In genomic region chr19:45357445-45357783, GRCh38 we compare ENCODE assay signal across 29 cellular contexts. TPM values are rescaled to one million over a fixed set of nuclear protein-coding genes. Genes with fewer than 3 reads are reported as not detected.
"Had no signal": no experiment of that assay in that cellular context is flagged by ENCODE, and none has a peak within 500 bp of the region (broad histone marks: within the 10 kb centered on the region; RNA-seq: fewer than 3 reads in every experiment).

No MANE protein-coding gene starts in this region.

- H3K9me3 ChIP-seq: adrenal gland, body of pancreas, SJSA1, SK-N-SH had no signal

- H3K4me3 ChIP-seq: adrenal gland, body of pancreas, SJSA1 had no signal

- H3K4me2 ChIP-seq: KMS-11, SK-N-SH had no signal

- H3K27ac ChIP-seq: adrenal gland, body of pancreas, KMS-11, SJSA1 had no signal

- H3K4me1 ChIP-seq: adrenal gland, body of pancreas, SJSA1 had no signal

- H3K9ac ChIP-seq: KMS-11, SK-N-SH had no signal

- DNase-seq: activated CD4-positive, alpha-beta T cell treated with anti-CD3 and anti-CD28 coated beads, Interleukin-2, amount 10 ng/mL, durations not matched to agents 24 days and 14 days; activated CD4-positive, alpha-beta T cell treated with anti-CD3 and anti-CD28 coated beads, Interleukin-2, amount 50 U/mL, for 4 hours; activated CD8-positive, alpha-beta T cell treated with anti-CD3 and anti-CD28 coated beads, Interleukin-2, amount 10 ng/mL, durations not matched to agents 7 days and 5 days; activated gamma-delta T cell; activated naive CD4-positive, alpha-beta T cell treated with Interleukin-2 at 50 U/mL for 16 hours; activated T-cell treated with anti-CD3 and anti-CD28 coated beads, Interleukin-2, amount 50 U/mL, for 24 hours; adrenal gland; body of pancreas; central memory CD4-positive, alpha-beta T cell; NCI-H1092 treated with DMSO at 0.1 percent for 48 hours; NCI-H1417; NCI-H146; NCI-H187 treated with DMSO at 0.1 percent for 48 hours; NCI-H2081 treated with DMSO at 0.1 percent for 48 hours; NCI-H226; NCI-H446 treated with DMSO at 0.1 percent for 48 hours; NCI-H524; NCI-H69; NCI-H82; SHP77 treated with DMSO at 0.1 percent for 48 hours had no signal

- H3K27me3 ChIP-seq: adrenal gland, body of pancreas, SJSA1 had no signal

- ATAC-seq: activated CD8-positive, alpha-beta T cell treated with anti-CD3 and anti-CD28 coated beads, Interleukin-2, amount 10 ng/mL, durations not matched to agents 7 days and 5 days; activated naive CD4-positive, alpha-beta T cell treated with anti-CD3 and anti-CD28 coated beads, Interleukin-2, amount 50 U/mL, for 72 hours; body of pancreas; Panc1 had no signal

- FAIRE-seq: astrocyte, TTC549 had no signal

RNA-seq across cellular contexts. Expression of gene KLC3, which starts 16.9 kb away (rescaled TPM):
- total RNA-seq: activated CD4-positive, alpha-beta T cell treated with anti-CD3 and anti-CD28 coated beads, Interleukin-2, amount 10 ng/mL, durations not matched to agents 24 days and 14 days; activated CD8-positive, alpha-beta T cell treated with anti-CD3 and anti-CD28 coated beads, Interleukin-2, amount 10 ng/mL, durations not matched to agents 7 days and 5 days; activated T-helper 2 cell treated with anti-CD3 and anti-CD28 coated beads, Interferon-gamma antibody, Interleukin-2, Interleukin-4, amounts not matched to agents 10 μg/mL and 5 μg/mL and 100 μg/mL, durations not matched to agents 14 hours and 24 hours and 36 hours; LHCN-M2 had no signal

RNA-seq across cellular contexts. Expression of gene CKM, which starts 34.7 kb away (rescaled TPM):
- total RNA-seq: activated CD4-positive, alpha-beta T cell treated with anti-CD3 and anti-CD28 coated beads, Interleukin-2, amount 10 ng/mL, durations not matched to agents 24 days and 14 days; activated CD8-positive, alpha-beta T cell treated with anti-CD3 and anti-CD28 coated beads, Interleukin-2, amount 10 ng/mL, durations not matched to agents 7 days and 5 days; activated naive CD4-positive, alpha-beta T cell treated with anti-CD3 and anti-CD28 coated beads, Interleukin-2, amount 50 U/mL, for 72 hours; activated T-helper 2 cell treated with anti-CD3 and anti-CD28 coated beads, Interferon-gamma antibody, Interleukin-2, Interleukin-4, amounts not matched to agents 10 μg/mL and 5 μg/mL and 100 μg/mL, durations not matched to agents 14 hours and 24 hours and 36 hours; astrocyte; body of pancreas; LHCN-M2; SJSA1 had no signal
